ENCODE assay signal across 1 cellular context in the genomic region with DNA sequence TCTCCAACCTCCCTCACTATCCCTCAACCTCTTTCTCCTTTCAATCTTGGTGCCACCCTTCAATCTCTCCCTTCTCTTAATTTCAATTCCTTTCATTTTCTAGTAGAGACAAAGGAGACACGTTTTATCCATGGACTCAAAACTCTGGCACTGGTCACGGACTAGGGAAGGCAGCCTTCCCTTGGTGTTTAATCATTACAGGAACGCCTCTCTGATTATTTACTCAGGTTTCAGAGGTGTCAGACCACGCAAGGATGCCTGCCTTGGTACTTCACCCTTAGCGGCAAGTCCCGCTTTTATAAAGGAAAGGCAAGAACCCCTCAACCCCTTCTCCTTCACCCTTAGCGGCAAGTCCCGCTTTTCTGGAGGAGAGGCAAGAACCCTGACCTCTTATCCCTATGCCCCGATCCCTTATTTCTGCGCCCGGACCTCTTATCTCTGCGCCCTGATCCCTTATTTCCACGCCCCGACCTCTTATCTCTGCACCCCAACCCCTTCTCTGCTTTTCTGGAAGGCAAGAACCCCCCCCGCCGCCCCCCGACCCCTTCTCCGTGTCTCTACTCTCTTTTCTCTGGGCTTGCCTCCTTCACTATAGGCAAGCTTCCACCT.
TF ChIP-seq lines count a peak whose summit lies in the region.

No MANE protein-coding gene starts in this region.

TF ChIP-seq in K562, 482 proteins besides CTCF, POLR2A, EP300 and RAD21:
- TF ChIP-seq TAL1 (IDR thresholded peaks at IDR 0.05): peak; percentile 38; the same call in 1 of the 2 replicates
- 0 out of 2 replicates have a peak, but pooled peaks have one; percentile 38 for TF ChIP-seq ARID1B (IDR thresholded peaks at IDR 0.05)
- TF ChIP-seq CBFA2T3 (IDR thresholded peaks at IDR 0.05): peak; percentile 63
- TF ChIP-seq NCOR1 (IDR thresholded peaks at IDR 0.05): 0 out of 2 replicates have a peak, but pooled peaks have one; percentile 35
- TF ChIP-seq CBFA2T2 (conservative IDR thresholded peaks at IDR 0.05): peak; percentile 38; the same call in 1 of the 2 replicates
- 0 out of 2 replicates have a peak, but pooled peaks have one; percentile 12 for TF ChIP-seq CXXC5 (CRISPR knock-in tag; IDR thresholded peaks at IDR 0.05)
TF ChIP-seq in K562: peak in this region for 6; not testable (repeated sequence) for 476.
